Comparison of ENCODE assay signal across 20 cellular contexts in genomic region chr9:98080346-98080745, GRCh38. TPM values are rescaled to one million over a fixed set of nuclear protein-coding genes. Genes with fewer than 3 reads are reported as not detected.
DNase-seq lines count a peak whose midpoint lies in the region; ATAC-seq and TF ChIP-seq lines count a peak whose summit lies in the region.
"Had no signal": no experiment of that assay in that cellular context is flagged by ENCODE, and none has a peak within 500 bp of the region (broad histone marks: within the 10 kb centered on the region; RNA-seq: fewer than 3 reads in every experiment).

No MANE protein-coding gene starts in this region.

- TF ChIP-seq POLR2A in prostate gland (IDR thresholded peaks at IDR 0.05) = no peak

- peaks cover 18% of the 10 kb centered on the region for H3K36me3 ChIP-seq in PC-9 (ENCODE audit: low read depth)
- H3K36me3 ChIP-seq in colonic mucosa = peaks cover 15% of the 10 kb centered on the region
- peaks cover 4 to 8% of the 10 kb centered on the region in 2 donors for H3K36me3 ChIP-seq in prostate gland

- H3K27me3 Mint-ChIP-seq in activated CD4-positive, alpha-beta T cell treated with anti-CD3 and anti-CD28 coated beads, Interleukin-2, amount 10 ng/mL, durations not matched to agents 24 days and 14 days = no peaks in the 10 kb centered on the region
- H3K27me3 Mint-ChIP-seq in stimulated activated naive B cell treated with anti-CD40 and anti-IgM and Interleukin-4, amounts not matched to agents 10 μg/mL and 1 μg/mL and 100 μg/mL, for 72 hours = no peaks in the 10 kb centered on the region
- H3K27me3 Mint-ChIP-seq: central memory CD8-positive, alpha-beta T cell; type B pancreatic cell had no signal

- H4K20me1 ChIP-seq in PC-9 (ENCODE audit: insufficient read depth) = no peaks in the 10 kb centered on the region

- peak overlapping the region; percentile 50; the same call in 1 of the 2 replicates for H3K4me2 ChIP-seq in PC-9

- no peak overlapping the region for H3K4me3 Mint-ChIP-seq in activated CD4-positive, alpha-beta T cell treated with anti-CD3 and anti-CD28 coated beads, Interleukin-2, amount 10 ng/mL, durations not matched to agents 24 days and 14 days
- H3K4me3 Mint-ChIP-seq in stimulated activated naive B cell treated with anti-CD40 and anti-IgM and Interleukin-4, amounts not matched to agents 10 μg/mL and 1 μg/mL and 100 μg/mL, for 72 hours = no peak overlapping the region
- H3K4me3 Mint-ChIP-seq: central memory CD8-positive, alpha-beta T cell; type B pancreatic cell had no signal

- no peaks in the 10 kb centered on the region for H3K9me3 Mint-ChIP-seq in activated CD4-positive, alpha-beta T cell treated with anti-CD3 and anti-CD28 coated beads, Interleukin-2, amount 10 ng/mL, durations not matched to agents 24 days and 14 days
- no peaks in the 10 kb centered on the region for H3K9me3 Mint-ChIP-seq in stimulated activated naive B cell treated with anti-CD40 and anti-IgM and Interleukin-4, amounts not matched to agents 10 μg/mL and 1 μg/mL and 100 μg/mL, for 72 hours
- H3K9me3 Mint-ChIP-seq: central memory CD8-positive, alpha-beta T cell; type B pancreatic cell had no signal

- CTCF ChIA-PET in PC-9 (lab: Charles Lee) = interaction anchor here (0.5 to 0.9 kb wide), 4 partner anchors 23 to 139 kb away, joined by 3 to 5 read pairs (median 4); no protein-coding TSS in a partner anchor

- no peak overlapping the region for H3K9ac ChIP-seq in colonic mucosa (ENCODE audit: low read depth in 2 of 2, low read length in 2 of 2)

- H3K27me3 ChIP-seq in PC-9 (ENCODE audit: insufficient read depth, low read depth) (no peaks in the 10 kb centered on the region), colonic mucosa (no peaks in the 10 kb centered on the region), prostate gland (replicated peaks; ENCODE audit: insufficient read depth) (no peaks in the 10 kb centered on the region)
- H3K27me3 ChIP-seq: gastroesophageal sphincter, spleen had no signal

- POLR2A ChIA-PET in PC-9 (lab: Charles Lee; ENCODE audit: unreplicated experiment) = interaction anchor here (0.5 to 0.7 kb wide), 3 partner anchors 66 to 408 kb away, joined by 3 to 4 read pairs (median 3); no protein-coding TSS in a partner anchor

- H3K27ac ChIP-seq in PC-9 = 0 out of 2 replicates have a peak overlapping the region, but pooled peaks have one; percentile 72
- H3K27ac ChIP-seq in colonic mucosa = peak overlapping the region; percentile 64
- peak overlapping the region; percentile 70 to 78 for H3K27ac ChIP-seq in prostate gland

- H3K4me3 ChIP-seq in PC-9 = no peak overlapping the region
- H3K4me3 ChIP-seq in colonic mucosa = no peak overlapping the region
- no peak overlapping the region for H3K4me3 ChIP-seq in prostate gland
- H3K4me3 ChIP-seq: gastroesophageal sphincter, spleen had no signal

- H3K9me3 ChIP-seq in PC-9 (ENCODE audit: insufficient read depth, low read depth) (no peaks in the 10 kb centered on the region), colonic mucosa (no peaks in the 10 kb centered on the region), prostate gland (no peaks in the 10 kb centered on the region)
- H3K9me3 ChIP-seq: gastroesophageal sphincter, spleen had no signal

- H3F3A ChIP-seq in PC-9 (ENCODE audit: insufficient read depth, low read depth) = peaks cover 36% of the 10 kb centered on the region; the same call in 1 of the 2 replicates

- intact Hi-C loops in activated CD4-positive, alpha-beta T cell treated with anti-CD3 and anti-CD28 coated beads, Interleukin-2, amount 10 ng/mL, durations not matched to agents 24 days and 14 days (cut with micrococcal nuclease) = no loop called here
- intact Hi-C loops in PC-9 (cut with micrococcal nuclease; ENCODE audit: unreplicated experiment) = loop anchor here (2.0 kb wide), 2 partner anchors 40 to 66 kb away; no protein-coding TSS in a partner anchor
- intact Hi-C loops in colonic mucosa (cut with DNase I) = no loop called here
- intact Hi-C loops in prostate gland (cut with DNase I) = no loop called here

- ATAC-seq in stimulated activated naive B cell treated with anti-CD40 and anti-IgM and Interleukin-4, amounts not matched to agents 10 μg/mL and 1 μg/mL and 100 μg/mL, for 72 hours (replicated peaks) = no peak
- ATAC-seq: gastroesophageal sphincter, left ventricle myocardium superior had no signal

- H3K4me1 ChIP-seq in PC-9 (replicated peaks; ENCODE audit: insufficient read depth) (peaks cover 34% of the 10 kb centered on the region), colonic mucosa (peaks cover 6% of the 10 kb centered on the region), prostate gland (replicated peaks) (peaks cover 23% of the 10 kb centered on the region)
- H3K4me1 ChIP-seq: gastroesophageal sphincter had no signal

- DNase-seq in activated CD4-positive, alpha-beta T cell treated with anti-CD3 and anti-CD28 coated beads, Interleukin-2, amount 10 ng/mL, durations not matched to agents 24 days and 14 days = no peak
- DNase-seq in activated CD4-positive, alpha-beta T cell treated with anti-CD3 and anti-CD28 coated beads, Interleukin-2, amount 50 U/mL, for 48 hours = no peak
- DNase-seq in PC-9 = no peak
- no peak for DNase-seq in colonic mucosa
- DNase-seq in prostate gland (ENCODE audit: low spot score) = no peak
- no peak for DNase-seq in SIG-M5 (lab: John Stamatoyannopoulos, UW)
- no peak for DNase-seq in stimulated activated naive CD4-positive, alpha-beta T cell treated with Interleukin-2 at 50 U/mL for 16 hours (lab: John Stamatoyannopoulos, UW)
- DNase-seq in stimulated activated naive B cell treated with anti-CD40 and anti-IgM and Interleukin-4, amounts not matched to agents 10 μg/mL and 1 μg/mL and 100 μg/mL, for 72 hours = no peak
- DNase-seq: 8988T; activated CD4-positive, CD25-positive, alpha-beta regulatory T cell; GOT3; Karpas-422; left ventricle myocardium superior; NCI-H1092 treated with DMSO at 0.1 percent for 48 hours; NCI-H2171; stimulated activated naive CD4-positive, alpha-beta T cell had no signal

- peaks cover 60% of the 10 kb centered on the region for H3K36me3 Mint-ChIP-seq in activated CD4-positive, alpha-beta T cell treated with anti-CD3 and anti-CD28 coated beads, Interleukin-2, amount 10 ng/mL, durations not matched to agents 24 days and 14 days (ENCODE audit: low read depth)
- peaks cover 31 to 44% of the 10 kb centered on the region in 2 donors for H3K36me3 Mint-ChIP-seq in stimulated activated naive B cell treated with anti-CD40 and anti-IgM and Interleukin-4, amounts not matched to agents 10 μg/mL and 1 μg/mL and 100 μg/mL, for 72 hours

- no peak overlapping the region for H2AFZ ChIP-seq in PC-9

- TF ChIP-seq CTCF in PC-9 (conservative IDR thresholded peaks at IDR 0.05) (no peak), colonic mucosa (IDR thresholded peaks at IDR 0.05) (no peak), prostate gland (IDR thresholded peaks at IDR 0.05) (no peak)

- no TSS peak for BruUV-seq in PC-9 (replicated peaks; lab: Mats Ljungman, UMichigan)

- H3K9me2 ChIP-seq in PC-9 (ENCODE audit: insufficient read depth) = no peaks in the 10 kb centered on the region

- WGBS in prostate gland = 96% methylated on average over 2 of the region's 2 CpGs

- H3K4me1 Mint-ChIP-seq in activated CD4-positive, alpha-beta T cell treated with anti-CD3 and anti-CD28 coated beads, Interleukin-2, amount 10 ng/mL, durations not matched to agents 24 days and 14 days = peaks cover 49% of the 10 kb centered on the region
- H3K4me1 Mint-ChIP-seq in stimulated activated naive B cell treated with anti-CD40 and anti-IgM and Interleukin-4, amounts not matched to agents 10 μg/mL and 1 μg/mL and 100 μg/mL, for 72 hours = peaks cover 5 to 14% of the 10 kb centered on the region in 2 donors

- peaks cover 17% of the 10 kb centered on the region for H3K79me2 ChIP-seq in PC-9 (ENCODE audit: low read depth)

- H3K27ac Mint-ChIP-seq in activated CD4-positive, alpha-beta T cell treated with anti-CD3 and anti-CD28 coated beads, Interleukin-2, amount 10 ng/mL, durations not matched to agents 24 days and 14 days = peak overlapping the region; percentile 53
- H3K27ac Mint-ChIP-seq in stimulated activated naive B cell treated with anti-CD40 and anti-IgM and Interleukin-4, amounts not matched to agents 10 μg/mL and 1 μg/mL and 100 μg/mL, for 72 hours = no peak overlapping the region
- H3K27ac Mint-ChIP-seq: type B pancreatic cell had no signal

RNA-seq across cellular contexts. Expression of gene NANS, which starts 23.8 kb away (rescaled TPM):
- 54.0 and 57.1 TPM in 2 replicates for total RNA-seq in activated CD4-positive, alpha-beta T cell treated with anti-CD3 and anti-CD28 coated beads, Interleukin-2, amount 10 ng/mL, durations not matched to agents 24 days and 14 days
- 74.6 and 84.9 TPM in 2 replicates for total RNA-seq in PC-9 (2021)
- total RNA-seq in colonic mucosa = 100 to 1,000 TPM; 223 to 254 TPM
- total RNA-seq in prostate gland = 100 to 1,000 TPM; 160 to 318 TPM

RNA-seq across cellular contexts. Expression of gene TRIM14, which starts 38.7 kb away (rescaled TPM):
- 47.3 and 47.8 TPM in 2 replicates for total RNA-seq in activated CD4-positive, alpha-beta T cell treated with anti-CD3 and anti-CD28 coated beads, Interleukin-2, amount 10 ng/mL, durations not matched to agents 24 days and 14 days
- total RNA-seq in PC-9 (2021) (18.1 and 20.2 TPM in 2 replicates), colonic mucosa (10 to 100 TPM; 44.6 to 62.0 TPM), prostate gland (10 to 100 TPM; 23.4 to 24.3 TPM)
